19 cellular contexts compared by ENCODE assay signal in genomic region chrX:40746536-40746935, GRCh38. TPM values are rescaled to one million over a fixed set of nuclear protein-coding genes. Genes with fewer than 3 reads are reported as not detected.
DNase-seq lines count a peak whose midpoint lies in the region; TF ChIP-seq lines count a peak whose summit lies in the region.
"Had no signal": no experiment of that assay in that cellular context is flagged by ENCODE, and none has a peak within 500 bp of the region (broad histone marks: within the 10 kb centered on the region; RNA-seq: fewer than 3 reads in every experiment).

No MANE protein-coding gene starts in this region.

- no peaks in the 10 kb centered on the region for H3K79me2 ChIP-seq in neural progenitor cell (ENCODE audit: low read depth)

- peaks cover 3% of the 10 kb centered on the region for H3K9me3 ChIP-seq in neural progenitor cell (ENCODE audit: low read depth)

- no peak for TF ChIP-seq CTCF in neural progenitor cell (IDR thresholded peaks at IDR 0.05)

- H3K4me1 ChIP-seq in neural progenitor cell, result no peaks in the 10 kb centered on the region

- no peaks in the 10 kb centered on the region for H3K36me3 Mint-ChIP-seq in neural progenitor cell
- H3K36me3 Mint-ChIP-seq: T-cell had no signal

- no peak overlapping the region for H3K4me3 Mint-ChIP-seq in neural progenitor cell
- H3K4me3 Mint-ChIP-seq: B cell, T-cell had no signal

- no peaks in the 10 kb centered on the region for H3K27me3 ChIP-seq in neural progenitor cell

- no peak overlapping the region for H3K27ac ChIP-seq in neural progenitor cell
- H3K27ac ChIP-seq: 22Rv1, GM23248 had no signal

- no peaks in the 10 kb centered on the region for H3K36me3 ChIP-seq in neural progenitor cell

- H3K27me3 Mint-ChIP-seq in neural progenitor cell (ENCODE audit: insufficient read depth, low read depth), result peaks cover 3% of the 10 kb centered on the region
- H3K27me3 Mint-ChIP-seq: B cell had no signal

- peaks cover 5% of the 10 kb centered on the region for H3K9me3 Mint-ChIP-seq in neural progenitor cell
- H3K9me3 Mint-ChIP-seq: T-cell had no signal

- no peak overlapping the region for H3K27ac Mint-ChIP-seq in neural progenitor cell
- H3K27ac Mint-ChIP-seq: B cell, T-cell had no signal

- no peaks in the 10 kb centered on the region for H3K4me1 Mint-ChIP-seq in neural progenitor cell

- H3K4me2 ChIP-seq in neural progenitor cell, result no peak overlapping the region

- peak in 2 of 3 experiments; percentile 10 to 21 for DNase-seq in NCI-H1417 (lab: John Stamatoyannopoulos, UW)
- no peak for DNase-seq in NCI-H1417 treated with DMSO at 0.1 percent for 48 hours (lab: John Stamatoyannopoulos, UW)
- peak; percentile 80 for DNase-seq in NCI-H1694 treated with DMSO at 0.1 percent for 48 hours (lab: John Stamatoyannopoulos, UW)
- peak; percentile 48 for DNase-seq in NCI-H69 (lab: John Stamatoyannopoulos, UW)
- no peak for DNase-seq in neural progenitor cell (ENCODE audit: low spot score)
- DNase-seq in NAMALWA (ENCODE audit: low spot score), result no peak
- DNase-seq in activated CD4-positive, CD25-positive, alpha-beta regulatory T cell treated with anti-CD3 and anti-CD28 coated beads, Interleukin-2, amount 50 U/mL, for 72 hours, result no peak
- no peak for DNase-seq in DMS153 treated with DMSO at 0.1 percent for 48 hours (lab: John Stamatoyannopoulos, UW; ENCODE audit: unreplicated experiment)
- DNase-seq: GM23248, KG1, NCI-H1436, NCI-H2081, NCI-H446, NCI-H748 treated with DMSO at 0.1 percent for 48 hours, SHP77, T-cell had no signal

- no peak overlapping the region for H3K9ac ChIP-seq in neural progenitor cell
- H3K9ac ChIP-seq: GM23248 had no signal

- no peaks in the 10 kb centered on the region for H3F3A ChIP-seq in neural progenitor cell (ENCODE audit: low read depth)

- H4K20me1 ChIP-seq in neural progenitor cell (ENCODE audit: low read depth), result no peaks in the 10 kb centered on the region

- H2AFZ ChIP-seq in neural progenitor cell (replicated peaks), result peak overlapping the region; percentile 57
- H2AFZ ChIP-seq: GM23248 had no signal

- H3K4me3 ChIP-seq in neural progenitor cell, result no peak overlapping the region
- H3K4me3 ChIP-seq: GM12878, GM23248 had no signal

RNA-seq across cellular contexts. Expression of gene MED14, which starts 11.2 kb away (rescaled TPM):
- total RNA-seq in neural progenitor cell (ENCODE audit: low replicate concordance), result 43.0 and 56.4 TPM in 2 replicates

Comparison
In these comparisons a context has a peak if more than half of its experiments do, and no peak if none do; other contexts are left out.
1. DNase-seq: peak in NCI-H1417 (2 of 3), NCI-H1694 treated with DMSO at 0.1 percent for 48 hours (single experiment) and NCI-H69 (single experiment); none in NCI-H1417 treated with DMSO at 0.1 percent for 48 hours (single experiment), neural progenitor cell (single experiment), NAMALWA (single experiment), activated CD4-positive, CD25-positive, alpha-beta regulatory T cell treated with anti-CD3 and anti-CD28 coated beads, Interleukin-2, amount 50 U/mL, for 72 hours (single experiment) and DMS153 treated with DMSO at 0.1 percent for 48 hours (single experiment).